Comparison of ENCODE assay signal across 1 cellular context in genomic region chr22:29994027-29994715, GRCh38.
A peak's percentile ranks its signal among the peaks of the same experiment; 100 is the strongest.
TF ChIP-seq lines count a peak whose summit lies in the region.

No MANE protein-coding gene starts in this region.

TF ChIP-seq in K562, 482 proteins besides CTCF, POLR2A, EP300 and RAD21 (continued from another document):
- no peak for TF ChIP-seq STAT5A (IDR thresholded peaks at IDR 0.05; ENCODE audit: borderline replicate concordance, low read length)
- TF ChIP-seq ZNF778 (CRISPR knock-in tag; IDR thresholded peaks at IDR 0.05), result no peak
- TF ChIP-seq PHF21A (IDR thresholded peaks at IDR 0.05; ENCODE audit: borderline replicate concordance, low read depth), result no peak
- TF ChIP-seq RERE (CRISPR knock-in tag; IDR thresholded peaks at IDR 0.05; ENCODE audit: borderline replicate concordance), result no peak
- TF ChIP-seq MIER1 (IDR thresholded peaks at IDR 0.05; ENCODE audit: low read depth), result no peak
- no peak for TF ChIP-seq SNRNP70 (optimal IDR thresholded peaks at IDR 0.05; ENCODE audit: low read depth, low read length)
- no peak for TF ChIP-seq RREB1 (CRISPR knock-in tag; IDR thresholded peaks at IDR 0.05)
- TF ChIP-seq NR2C2 (CRISPR knock-in tag; IDR thresholded peaks at IDR 0.05), result no peak
- no peak for TF ChIP-seq NR2C2 (tag; IDR thresholded peaks at IDR 0.05)
- no peak for TF ChIP-seq SRF (CRISPR knock-in tag; IDR thresholded peaks at IDR 0.05)
- no peak for TF ChIP-seq EP400 (IDR thresholded peaks at IDR 0.05)
- TF ChIP-seq C11orf30 (IDR thresholded peaks at IDR 0.05; ENCODE audit: low read depth), result 0 out of 2 replicates have a peak, but pooled peaks have one; percentile 7
- no peak for TF ChIP-seq BACH1 (tag; IDR thresholded peaks at IDR 0.05)
- no peak for TF ChIP-seq ZNF277 (CRISPR knock-in tag; IDR thresholded peaks at IDR 0.05; ENCODE audit: borderline replicate concordance)
- no peak for TF ChIP-seq SFPQ (IDR thresholded peaks at IDR 0.05; ENCODE audit: low read depth, low read length)
- TF ChIP-seq ZNF695 (CRISPR knock-in tag; IDR thresholded peaks at IDR 0.05), result no peak
- TF ChIP-seq LCOR (CRISPR knock-in tag; IDR thresholded peaks at IDR 0.05), result no peak
- TF ChIP-seq ZNF12 (CRISPR knock-in tag; IDR thresholded peaks at IDR 0.05), result no peak
- TF ChIP-seq ZFPM2 (CRISPR knock-in tag; IDR thresholded peaks at IDR 0.05), result no peak
- TF ChIP-seq FOSL1 (tag; conservative IDR thresholded peaks at IDR 0.05), result peak; percentile 61
- no peak for TF ChIP-seq TRIM28 (IDR thresholded peaks at IDR 0.05)
- TF ChIP-seq TEAD4 (IDR thresholded peaks at IDR 0.05; ENCODE audit: low read length), result no peak
- no peak for TF ChIP-seq TEAD4 (CRISPR knock-in tag; IDR thresholded peaks at IDR 0.05; ENCODE audit: borderline replicate concordance)
- no peak for TF ChIP-seq NR2F6 (CRISPR knock-in tag; IDR thresholded peaks at IDR 0.05)
- no peak for TF ChIP-seq ZNF274 (IDR thresholded peaks at IDR 0.05; ENCODE audit: borderline replicate concordance, low read depth, low read length)
- no peak for TF ChIP-seq ZNF668 (CRISPR knock-in tag; IDR thresholded peaks at IDR 0.05)
- no peak for TF ChIP-seq ZNF507 (tag; conservative IDR thresholded peaks at IDR 0.05)
- no peak for TF ChIP-seq KDM4B (IDR thresholded peaks at IDR 0.05; ENCODE audit: borderline replicate concordance in 2 of 2, low read depth in 1 of 2)
- no peak for TF ChIP-seq CBX1 (IDR thresholded peaks at IDR 0.05; ENCODE audit: low read depth)
TF ChIP-seq in K562: peak in this region for 8.
